Comparison of ENCODE assay signal across 11 cellular contexts in the genomic region with DNA sequence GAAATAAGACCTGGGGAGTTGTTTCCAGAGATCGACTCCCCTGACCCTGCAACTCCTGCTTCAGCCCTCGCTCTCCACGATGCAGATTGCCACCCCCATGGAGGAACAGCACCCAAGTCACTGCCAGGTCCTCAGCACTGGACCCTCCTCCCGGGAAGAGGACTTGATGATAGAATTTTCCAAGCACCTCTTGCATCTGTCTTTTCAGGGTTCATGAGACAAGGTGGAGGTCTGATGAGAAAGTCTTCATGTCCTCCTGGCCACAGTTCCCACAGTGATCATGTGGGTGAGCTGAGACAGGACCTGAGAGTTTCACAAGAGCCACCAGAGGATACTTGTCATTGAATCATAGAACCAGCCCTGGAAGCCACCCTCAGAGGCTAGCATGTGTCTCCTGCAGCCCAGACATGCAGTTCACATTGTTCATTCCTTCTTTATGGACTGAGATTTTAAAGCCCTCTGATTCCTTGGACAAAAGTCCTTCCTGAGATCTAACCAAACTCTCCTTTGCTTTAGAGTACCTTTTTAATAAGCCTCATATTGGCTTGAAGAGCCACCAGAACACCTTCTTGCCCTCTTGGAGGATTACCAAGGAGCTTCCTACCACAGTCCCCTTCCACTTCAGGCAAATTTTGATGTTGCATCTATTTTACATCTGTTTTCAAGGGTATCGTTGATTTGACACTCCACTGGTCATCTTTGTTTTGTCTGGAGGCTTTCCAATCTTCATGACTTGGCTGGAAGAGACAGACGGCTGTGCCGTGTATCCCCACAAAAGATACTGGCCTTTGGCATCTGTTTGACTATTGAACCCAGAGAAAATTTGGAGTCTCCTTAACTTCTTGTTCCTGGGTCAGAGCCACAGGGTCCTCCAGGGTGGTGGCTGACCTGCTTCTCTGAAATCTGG.
DNase-seq lines count a peak whose midpoint lies in the region; ATAC-seq, FAIRE-seq and TF ChIP-seq lines count a peak whose summit lies in the region.
"Had no signal": no experiment of that assay in that cellular context is flagged by ENCODE, and none has a peak within 500 bp of the region (broad histone marks: within the 10 kb centered on the region; RNA-seq: fewer than 3 reads in every experiment).

No MANE protein-coding gene starts in this region.

- no peaks in the 10 kb centered on the region for H3K27me3 ChIP-seq in spleen (replicated peaks in 1 of 7)

- intact Hi-C loops in spleen (cut with DNase I; ENCODE audit: low total_unique reads): no loop called here

- H3K27me3 Mint-ChIP-seq in natural killer cell treated with Interleukin-12 subunit alpha and Interleukin-12 subunit beta and Interleukin-15 and Interleukin-18, amount 100 ng/mL, for 72 hours: no peaks in the 10 kb centered on the region

- ATAC-seq in GM19025 (IDR thresholded peaks at IDR 0.05; ENCODE audit: low read depth, unreplicated experiment) (peak; percentile 50), HG02610 (IDR thresholded peaks at IDR 0.05; ENCODE audit: unreplicated experiment) (peak; percentile 76)
- ATAC-seq in natural killer cell treated with Interleukin-12 subunit alpha and Interleukin-12 subunit beta and Interleukin-15 and Interleukin-18, amount 100 ng/mL, for 72 hours: peak; percentile 78 to 82

- 78 to 85% (median 82%) methylated on average over 6 to 7 of the region's 7 CpGs for WGBS in spleen, 5 donors

- H3K4me1 Mint-ChIP-seq in natural killer cell treated with Interleukin-12 subunit alpha and Interleukin-12 subunit beta and Interleukin-15 and Interleukin-18, amount 100 ng/mL, for 72 hours (ENCODE audit: low read depth in 2 of 2): peaks cover 73 to 77% of the 10 kb centered on the region in 2 donors

- H3K4me1 ChIP-seq in spleen: peaks cover 11 to 66% (median 37%) of the 10 kb centered on the region in 6 donors

- peak overlapping the region; percentile 63 for H3K4me3 Mint-ChIP-seq in natural killer cell treated with Interleukin-12 subunit alpha and Interleukin-12 subunit beta and Interleukin-15 and Interleukin-18, amount 100 ng/mL, for 72 hours

- TF ChIP-seq POLR2A in spleen (IDR thresholded peaks at IDR 0.05): no peak

- no peaks in the 10 kb centered on the region for H3K9me3 ChIP-seq in spleen

- no peak for FAIRE-seq in D721Med (lab: Jason Lieb, UNC)

- DNase-seq in LHCN-M2 (ENCODE audit: low read depth) (peak; percentile 27), D721Med (ENCODE audit: insufficient read length, low spot score) (no peak), activated gamma-delta T cell treated with Interleukin-2 at 50 U/mL for 16 hours (no peak), spleen (no peak)
- DNase-seq in natural killer cell treated with Interleukin-12 subunit alpha and Interleukin-12 subunit beta and Interleukin-15 and Interleukin-18, amount 100 ng/mL, for 72 hours (ENCODE audit: low spot score): no peak
- DNase-seq: activated CD4-positive, alpha-beta T cell treated with anti-CD3 and anti-CD28 coated beads for 4 hours; effector memory CD4-positive, alpha-beta T cell; NCI-H2171 treated with DMSO at 0.1 percent for 48 hours had no signal

- H3K36me3 ChIP-seq in spleen: peaks cover 0 to 77% (median 6%) of the 10 kb centered on the region in 6 donors

- peak overlapping the region; percentile 82 to 86 for H3K27ac Mint-ChIP-seq in natural killer cell treated with Interleukin-12 subunit alpha and Interleukin-12 subunit beta and Interleukin-15 and Interleukin-18, amount 100 ng/mL, for 72 hours

- no peak overlapping the region for H3K27ac ChIP-seq in spleen

- TF ChIP-seq CTCF in D721Med (IDR thresholded peaks at IDR 0.05; ENCODE audit: insufficient read depth, missing control alignments) (no peak), spleen (IDR thresholded peaks at IDR 0.05 in 8 of 11, conservative IDR thresholded peaks at IDR 0.05 in 3 of 11) (no peak)

- peaks cover 30% of the 10 kb centered on the region for H3K36me3 Mint-ChIP-seq in natural killer cell treated with Interleukin-12 subunit alpha and Interleukin-12 subunit beta and Interleukin-15 and Interleukin-18, amount 100 ng/mL, for 72 hours

- no peak overlapping the region for H3K4me3 ChIP-seq in spleen
- H3K4me3 ChIP-seq: lung had no signal

- no peaks in the 10 kb centered on the region for H3K9me3 Mint-ChIP-seq in natural killer cell treated with Interleukin-12 subunit alpha and Interleukin-12 subunit beta and Interleukin-15 and Interleukin-18, amount 100 ng/mL, for 72 hours
